In genomic region chr17:57567278-57567677, GRCh38 we compare ENCODE assay signal across 19 cellular contexts.
DNase-seq lines count a peak whose midpoint lies in the region; ATAC-seq and TF ChIP-seq lines count a peak whose summit lies in the region.
"Had no signal": no experiment of that assay in that cellular context is flagged by ENCODE, and none has a peak within 500 bp of the region (broad histone marks: within the 10 kb centered on the region; RNA-seq: fewer than 3 reads in every experiment).

No MANE protein-coding gene starts in this region.

- H3K4me3 Mint-ChIP-seq in stimulated activated effector memory CD8-positive, alpha-beta T cell treated with anti-CD3 and anti-CD28 coated beads, Interleukin-12 subunit alpha, Interleukin-12 subunit beta, amount 100 ng/mL, for 72 hours = no peak overlapping the region
- H3K4me3 Mint-ChIP-seq in WTC11 = no peak overlapping the region
- H3K4me3 Mint-ChIP-seq: CD14-positive monocyte had no signal

- H3K27me3 ChIP-seq in right atrium auricular region = no peaks in the 10 kb centered on the region
- H3K27me3 ChIP-seq: neutrophil, upper lobe of left lung had no signal

- ATAC-seq in Right ventricle myocardium superior (ENCODE audit: poor library complexity) (no peak), WTC11 (no peak), HG03432 (IDR thresholded peaks at IDR 0.05; ENCODE audit: unreplicated experiment) (no peak), GM21423 (IDR thresholded peaks at IDR 0.05; ENCODE audit: unreplicated experiment) (no peak)
- no peak for ATAC-seq in stimulated activated effector memory CD8-positive, alpha-beta T cell treated with anti-CD3 and anti-CD28 coated beads, Interleukin-12 subunit alpha, Interleukin-12 subunit beta, amount 100 ng/mL, for 72 hours
- ATAC-seq: HCT116; PC-3; stimulated activated naive CD8-positive, alpha-beta T cell treated with anti-CD3 and anti-CD28 coated beads, Interleukin-15, Interleukin-2, amounts not matched to agents 100 U/mL and 50 U/mL, for 24 hours had no signal

- no peaks in the 10 kb centered on the region for H3K27me3 Mint-ChIP-seq in WTC11 (ENCODE audit: low read depth)

- no peaks in the 10 kb centered on the region for H3K9me3 Mint-ChIP-seq in stimulated activated effector memory CD8-positive, alpha-beta T cell treated with anti-CD3 and anti-CD28 coated beads, Interleukin-12 subunit alpha, Interleukin-12 subunit beta, amount 100 ng/mL, for 72 hours
- no peaks in the 10 kb centered on the region for H3K9me3 Mint-ChIP-seq in WTC11
- H3K9me3 Mint-ChIP-seq: CD14-positive monocyte had no signal

- H3K27ac ChIP-seq in right atrium auricular region = no peak overlapping the region
- H3K27ac ChIP-seq: neutrophil, upper lobe of left lung had no signal

- H3K4me1 Mint-ChIP-seq in stimulated activated effector memory CD8-positive, alpha-beta T cell treated with anti-CD3 and anti-CD28 coated beads, Interleukin-12 subunit alpha, Interleukin-12 subunit beta, amount 100 ng/mL, for 72 hours = peaks cover 36% of the 10 kb centered on the region
- H3K4me1 Mint-ChIP-seq in WTC11 = peaks cover 14% of the 10 kb centered on the region
- H3K4me1 Mint-ChIP-seq: CD14-positive monocyte had no signal

- no peaks in the 10 kb centered on the region for H3K36me3 ChIP-seq in right atrium auricular region
- H3K36me3 ChIP-seq: neutrophil, upper lobe of left lung had no signal

- intact Hi-C loops in Right ventricle myocardium superior (cut with DNase I) = no loop called here

- peaks cover 7% of the 10 kb centered on the region for H3K36me3 Mint-ChIP-seq in stimulated activated effector memory CD8-positive, alpha-beta T cell treated with anti-CD3 and anti-CD28 coated beads, Interleukin-12 subunit alpha, Interleukin-12 subunit beta, amount 100 ng/mL, for 72 hours
- no peaks in the 10 kb centered on the region for H3K36me3 Mint-ChIP-seq in WTC11

- CTCF ChIA-PET in WTC11 (lab: Charles Lee) = no interaction called here

- no peaks in the 10 kb centered on the region for H3K9me3 ChIP-seq in right atrium auricular region
- H3K9me3 ChIP-seq: neutrophil, upper lobe of left lung had no signal

- peak overlapping the region; percentile 37 for H3K27ac Mint-ChIP-seq in stimulated activated effector memory CD8-positive, alpha-beta T cell treated with anti-CD3 and anti-CD28 coated beads, Interleukin-12 subunit alpha, Interleukin-12 subunit beta, amount 100 ng/mL, for 72 hours
- no peak overlapping the region for H3K27ac Mint-ChIP-seq in WTC11
- H3K27ac Mint-ChIP-seq: CD14-positive monocyte had no signal

- no peak overlapping the region for H3K4me3 ChIP-seq in right atrium auricular region
- H3K4me3 ChIP-seq: upper lobe of left lung had no signal

- POLR2A ChIA-PET in WTC11 (lab: Charles Lee) = no interaction called here

- no peak for TF ChIP-seq CTCF in right atrium auricular region (IDR thresholded peaks at IDR 0.05)
- no peak for TF ChIP-seq CTCF in WTC11 (IDR thresholded peaks at IDR 0.05)

- H3K4me1 ChIP-seq in right atrium auricular region = peaks cover 2 to 18% of the 10 kb centered on the region in 2 donors
- H3K4me1 ChIP-seq: upper lobe of left lung had no signal

- DNase-seq in Right ventricle myocardium superior (peak; percentile 65), right atrium auricular region (ENCODE audit: low spot score) (no peak), NCI-H2029 treated with DMSO at 0.1 percent for 48 hours (lab: John Stamatoyannopoulos, UW) (peak; percentile 70), NCI-H774 (lab: John Stamatoyannopoulos, UW) (peak; percentile 83), WTC11 (ENCODE audit: low spot score) (no peak)
- no peak for DNase-seq in stimulated activated effector memory CD8-positive, alpha-beta T cell treated with anti-CD3 and anti-CD28 coated beads, Interleukin-12 subunit alpha, Interleukin-12 subunit beta, amount 100 ng/mL, for 72 hours (ENCODE audit: low spot score in 2 of 2)
- DNase-seq: activated CD4-positive, alpha-beta T cell treated with anti-CD3 and anti-CD28 coated beads for 48 hours; activated CD8-positive, alpha-beta memory T cell treated with anti-CD3 and anti-CD28 coated beads, Interleukin-2, amount 50 U/mL, for 48 hours; activated gamma-delta T cell; NCI-H1048; PC-3; retina; stimulated activated naive CD8-positive, alpha-beta T cell treated with anti-CD3 and anti-CD28 coated beads, Interleukin-15, Interleukin-2, amounts not matched to agents 100 U/mL and 50 U/mL, for 24 hours; upper lobe of left lung had no signal

TF ChIP-seq in WTC11, 78 proteins besides CTCF, POLR2A, EP300 and RAD21 (continues in another document):
- no peak for TF ChIP-seq RELA (CRISPR knock-in tag; IDR thresholded peaks at IDR 0.05; ENCODE audit: borderline replicate concordance)
- TF ChIP-seq ERG (CRISPR knock-in tag; IDR thresholded peaks at IDR 0.05) = no peak
- no peak for TF ChIP-seq ZNF425 (CRISPR knock-in tag; conservative IDR thresholded peaks at IDR 0.05)
- no peak for TF ChIP-seq ZNF512 (CRISPR knock-in tag; IDR thresholded peaks at IDR 0.05; ENCODE audit: borderline replicate concordance)
- TF ChIP-seq SP1 (CRISPR knock-in tag; conservative IDR thresholded peaks at IDR 0.05) = no peak
- no peak for TF ChIP-seq AFF4 (CRISPR knock-in tag; IDR thresholded peaks at IDR 0.05; ENCODE audit: borderline replicate concordance)
- TF ChIP-seq NFATC4 (CRISPR knock-in tag; IDR thresholded peaks at IDR 0.05) = no peak

Comparison
In these comparisons a context has a peak if more than half of its experiments do, and no peak if none do; other contexts are left out.
1. DNase-seq: peak in Right ventricle myocardium superior (single experiment), NCI-H2029 treated with DMSO at 0.1 percent for 48 hours (single experiment) and NCI-H774 (single experiment); none in right atrium auricular region (single experiment), stimulated activated effector memory CD8-positive, alpha-beta T cell treated with anti-CD3 and anti-CD28 coated beads, Interleukin-12 subunit alpha, Interleukin-12 subunit beta, amount 100 ng/mL, for 72 hours (0 of 2) and WTC11 (single experiment).